ENCODE assay signal across 8 cellular contexts in genomic region chr19:21604941-21605548, GRCh38.
DNase-seq lines count a peak whose midpoint lies in the region; ATAC-seq, FAIRE-seq and TF ChIP-seq lines count a peak whose summit lies in the region.

No MANE protein-coding gene starts in this region.

- peak overlapping the region; percentile 83 for H3K4me3 ChIP-seq in CD4-positive, CD25-positive, alpha-beta regulatory T cell (ENCODE audit: low read depth, low read length)
- H3K4me3 ChIP-seq in OCI-LY1 (ENCODE audit: low read depth, low read length, poor library complexity, severe bottlenecking), result peak overlapping the region; percentile 52
- peak overlapping the region in 1 of 3 experiments; percentile 11 for H3K4me3 ChIP-seq in endothelial cell of umbilical vein (replicated peaks in 1 of 3; ENCODE audit: insufficient read depth in 1 of 3, low read depth in 1 of 3, low read length in 3 of 3)
- no peak overlapping the region for H3K4me3 ChIP-seq in Caco-2 (ENCODE audit: low read depth, low read length)

- BruUV-seq in endothelial cell of umbilical vein (replicated peaks; lab: Mats Ljungman, UMichigan) (no TSS peak), Caco-2 (replicated peaks; lab: Mats Ljungman, UMichigan) (no TSS peak)

- no peaks in the 10 kb centered on the region for H3K27me3 Mint-ChIP-seq in CD4-positive, CD25-positive, alpha-beta regulatory T cell
- H3K27me3 Mint-ChIP-seq in nephron progenitor cell (ENCODE audit: low read depth, poor library complexity), result peaks cover 5% of the 10 kb centered on the region
- H3K27me3 Mint-ChIP-seq in Caco-2 (ENCODE audit: insufficient read depth, unreplicated experiment), result no peaks in the 10 kb centered on the region

- peaks cover 6 to 23% (median 14%) of the 10 kb centered on the region in 4 donors for H3K4me1 Mint-ChIP-seq in CD4-positive, CD25-positive, alpha-beta regulatory T cell
- H3K4me1 Mint-ChIP-seq in nephron progenitor cell (peaks cover 28% of the 10 kb centered on the region), Caco-2 (ENCODE audit: low read depth, unreplicated experiment) (no peaks in the 10 kb centered on the region)

- CTCF ChIA-PET in endothelial cell of umbilical vein (lab: Charles Lee), result no interaction called here
- CTCF ChIA-PET in Caco-2 (lab: Charles Lee), result no interaction called here

- H3K36me3 Mint-ChIP-seq in CD4-positive, CD25-positive, alpha-beta regulatory T cell, result no peaks in the 10 kb centered on the region
- H3K36me3 Mint-ChIP-seq in nephron progenitor cell (ENCODE audit: low read depth) (no peaks in the 10 kb centered on the region), Caco-2 (ENCODE audit: insufficient read depth, unreplicated experiment) (no peaks in the 10 kb centered on the region)

- intact Hi-C loops in endothelial cell of umbilical vein (cut with micrococcal nuclease) (no loop called here), Caco-2 (cut with micrococcal nuclease; ENCODE audit: unreplicated experiment) (no loop called here)

- peaks cover 8% of the 10 kb centered on the region for H3K4me1 ChIP-seq in CD4-positive, CD25-positive, alpha-beta regulatory T cell (ENCODE audit: control insufficient read depth, insufficient read depth, low read length, poor library complexity, severe bottlenecking)
- H3K4me1 ChIP-seq in OCI-LY1 (ENCODE audit: insufficient read depth, low read length, severe bottlenecking) (peaks cover 4% of the 10 kb centered on the region), endothelial cell of umbilical vein (ENCODE audit: control insufficient read depth, extremely low read depth, insufficient read depth, low read length) (no peaks in the 10 kb centered on the region), Caco-2 (no peaks in the 10 kb centered on the region)

- H2AFZ ChIP-seq in OCI-LY1 (ENCODE audit: low read length) (no peak overlapping the region), endothelial cell of umbilical vein (ENCODE audit: low read depth, low read length) (no peak overlapping the region)

- no peak overlapping the region; the same call in 1 of the 2 replicates for H3K9ac ChIP-seq in OCI-LY1 (ENCODE audit: low read length)
- H3K9ac ChIP-seq in endothelial cell of umbilical vein (replicated peaks; ENCODE audit: extremely low read depth, insufficient read depth, low read length), result no peak overlapping the region

- H4K20me1 ChIP-seq in OCI-LY1 (ENCODE audit: insufficient read depth, low read length), result no peaks in the 10 kb centered on the region
- no peaks in the 10 kb centered on the region for H4K20me1 ChIP-seq in endothelial cell of umbilical vein (replicated peaks; ENCODE audit: control insufficient read depth, extremely low read depth, insufficient read depth, low read length)

- no peak for DNase-seq in CD4-positive, CD25-positive, alpha-beta regulatory T cell
- peak; percentile 5 for DNase-seq in endothelial cell of umbilical vein (ENCODE audit: low read depth, low spot score)
- no peak for DNase-seq in nephron progenitor cell
- DNase-seq in NCI-H2029 treated with DMSO at 0.1 percent for 48 hours (lab: John Stamatoyannopoulos, UW), result no peak
- DNase-seq in COLO829 (ENCODE audit: low spot score), result no peak
- DNase-seq in Caco-2, result no peak

- no peaks in the 10 kb centered on the region for H3K9me3 ChIP-seq in CD4-positive, CD25-positive, alpha-beta regulatory T cell (ENCODE audit: control insufficient read depth in 2 of 2, low read length in 2 of 2)
- no peaks in the 10 kb centered on the region for H3K9me3 ChIP-seq in OCI-LY1 (ENCODE audit: low read length)
- peaks cover 3% of the 10 kb centered on the region for H3K9me3 ChIP-seq in endothelial cell of umbilical vein (replicated peaks; ENCODE audit: control insufficient read depth, insufficient read depth, low read length)
- H3K9me3 ChIP-seq in Caco-2, result no peaks in the 10 kb centered on the region

- H3K9me1 ChIP-seq in endothelial cell of umbilical vein (replicated peaks; ENCODE audit: control insufficient read depth, extremely low read depth, insufficient read depth, low read length), result no peaks in the 10 kb centered on the region

- H3F3A ChIP-seq in OCI-LY1 (ENCODE audit: insufficient read depth, low read length), result no peaks in the 10 kb centered on the region

- no peaks in the 10 kb centered on the region for H3K9me2 ChIP-seq in OCI-LY1 (ENCODE audit: low read depth, low read length)

- no peak for TF ChIP-seq POLR2A in endothelial cell of umbilical vein (IDR thresholded peaks at IDR 0.05; ENCODE audit: low read depth, low read length)

- no peaks in the 10 kb centered on the region for H3K27me3 ChIP-seq in CD4-positive, CD25-positive, alpha-beta regulatory T cell (ENCODE audit: control insufficient read depth, insufficient read depth, low read length)
- no peaks in the 10 kb centered on the region for H3K27me3 ChIP-seq in OCI-LY1 (ENCODE audit: insufficient read depth, low read length)
- no peaks in the 10 kb centered on the region for H3K27me3 ChIP-seq in endothelial cell of umbilical vein (ENCODE audit: control insufficient read depth in 2 of 2, insufficient read depth in 2 of 2, low read length in 2 of 2)
- H3K27me3 ChIP-seq in Caco-2 (replicated peaks; ENCODE audit: control insufficient read depth, insufficient read depth, low read length), result no peaks in the 10 kb centered on the region

- POLR2A ChIA-PET in endothelial cell of umbilical vein (lab: Charles Lee), result no interaction called here
- POLR2A ChIA-PET in Caco-2 (lab: Charles Lee), result no interaction called here

- H3K27ac Mint-ChIP-seq in CD4-positive, CD25-positive, alpha-beta regulatory T cell, result peak overlapping the region; percentile 79 to 96 (median 88)
- H3K27ac Mint-ChIP-seq in nephron progenitor cell (peak overlapping the region; percentile 64), Caco-2 (ENCODE audit: unreplicated experiment) (no peak overlapping the region)

- no peaks in the 10 kb centered on the region for H3K79me2 ChIP-seq in OCI-LY1 (ENCODE audit: insufficient read depth, low read length)
- H3K79me2 ChIP-seq in endothelial cell of umbilical vein (ENCODE audit: control insufficient read depth, insufficient read depth, low read length), result no peaks in the 10 kb centered on the region

- dilution Hi-C loops in endothelial cell of umbilical vein (cut with MboI; ENCODE audit: extremely low pct_ligation_motif_present, low sequenced_read_pairs), result no loop called here

- no peaks in the 10 kb centered on the region for H3K36me3 ChIP-seq in CD4-positive, CD25-positive, alpha-beta regulatory T cell (ENCODE audit: control insufficient read depth, insufficient read depth, low read length)
- H3K36me3 ChIP-seq in OCI-LY1 (ENCODE audit: insufficient read depth, low read length) (no peaks in the 10 kb centered on the region), endothelial cell of umbilical vein (ENCODE audit: control insufficient read depth in 2 of 2, extremely low read depth in 1 of 2, insufficient read depth in 2 of 2, low read length in 2 of 2) (no peaks in the 10 kb centered on the region), Caco-2 (ENCODE audit: control insufficient read depth, insufficient read depth, low read length) (no peaks in the 10 kb centered on the region)

- H3K27ac ChIP-seq in CD4-positive, CD25-positive, alpha-beta regulatory T cell (ENCODE audit: insufficient read depth, low read length, poor library complexity, severe bottlenecking), result no peak overlapping the region
- no peak overlapping the region for H3K27ac ChIP-seq in OCI-LY1 (ENCODE audit: low read depth, low read length, poor library complexity, severe bottlenecking)
- H3K27ac ChIP-seq in endothelial cell of umbilical vein (ENCODE audit: insufficient read depth, low read depth, low read length), result no peak overlapping the region

- FAIRE-seq in endothelial cell of umbilical vein (lab: Jason Lieb, UNC), result peak; percentile 4

- TF ChIP-seq CTCF in OCI-LY1 (IDR thresholded peaks at IDR 0.05; ENCODE audit: low read length) (no peak), endothelial cell of umbilical vein (IDR thresholded peaks at IDR 0.05; ENCODE audit: extremely low read depth in 1 of 2, insufficient read depth in 1 of 2, low read depth in 1 of 2, low read length in 2 of 2) (no peak), nephron progenitor cell (IDR thresholded peaks at IDR 0.05) (no peak), Caco-2 (IDR thresholded peaks at IDR 0.05; ENCODE audit: insufficient read depth in 1 of 2, low read depth in 1 of 2, low read length in 1 of 2, severe bottlenecking in 1 of 2, unreplicated experiment in 1 of 2) (no peak)

- peaks cover 0 to 7% (median 0%) of the 10 kb centered on the region in 7 donors for H3K9me3 Mint-ChIP-seq in CD4-positive, CD25-positive, alpha-beta regulatory T cell
- H3K9me3 Mint-ChIP-seq in nephron progenitor cell, result peaks cover 67% of the 10 kb centered on the region
- H3K9me3 Mint-ChIP-seq in Caco-2 (ENCODE audit: unreplicated experiment), result peaks cover 36% of the 10 kb centered on the region

- H3K4me2 ChIP-seq in OCI-LY1 (ENCODE audit: low read length), result peak overlapping the region; percentile 69
- H3K4me2 ChIP-seq in endothelial cell of umbilical vein (ENCODE audit: insufficient read depth, low read length), result peak overlapping the region; percentile 11

- H3K4me3 Mint-ChIP-seq in CD4-positive, CD25-positive, alpha-beta regulatory T cell, result peak overlapping the region; percentile 74 to 97 (median 86)
- H3K4me3 Mint-ChIP-seq in nephron progenitor cell (peak overlapping the region; percentile 37), Caco-2 (ENCODE audit: unreplicated experiment) (no peak overlapping the region)

- ATAC-seq in CD4-positive, CD25-positive, alpha-beta regulatory T cell (ENCODE audit: low read depth in 2 of 2), result peak in 1 of 2 donors; percentile 16
- no peak for ATAC-seq in GM21526 (IDR thresholded peaks at IDR 0.05; ENCODE audit: low FRiP score, unreplicated experiment)

TF ChIP-seq in endothelial cell of umbilical vein, 7 proteins besides CTCF, POLR2A, EP300 and RAD21:
- TF ChIP-seq JUN (IDR thresholded peaks at IDR 0.05; ENCODE audit: borderline replicate concordance, insufficient read depth, insufficient read length, low read depth), result no peak
